ENCODE assay signal across 17 cellular contexts in genomic region chr18:35510071-35511010, GRCh38. TPM values are rescaled to one million over a fixed set of nuclear protein-coding genes. Genes with fewer than 3 reads are reported as not detected.
DNase-seq lines count a peak whose midpoint lies in the region; ATAC-seq, FAIRE-seq and TF ChIP-seq lines count a peak whose summit lies in the region.
"Had no signal": no experiment of that assay in that cellular context is flagged by ENCODE, and none has a peak within 500 bp of the region (broad histone marks: within the 10 kb centered on the region; RNA-seq: fewer than 3 reads in every experiment).

No MANE protein-coding gene starts in this region.

- in situ Hi-C loops in GM13977 (cut with MboI; ENCODE audit: low pct_unique_long_range_greater_than_20kb, low sequenced_read_pairs, unreplicated experiment) = no loop called here

- H3K9me3 ChIP-seq in PC-3 (ENCODE audit: low read length) = no peaks in the 10 kb centered on the region
- H3K9me3 ChIP-seq in astrocyte (ENCODE audit: insufficient read depth, low read depth, low read length) = no peaks in the 10 kb centered on the region
- H3K9me3 ChIP-seq: Peyer's patch had no signal

- ATAC-seq in PC-3 (peak; percentile 62), left lobe of liver (no peak)
- no peak for ATAC-seq in stimulated activated memory B cell treated with anti-CD40 and anti-IgM and Interleukin-4, amounts not matched to agents 10 μg/mL and 1 μg/mL and 100 μg/mL, for 72 hours
- no peak for ATAC-seq in effector memory CD8-positive, alpha-beta T cell (replicated peaks)

- no peak overlapping the region for H3K4me3 Mint-ChIP-seq in astrocyte (ENCODE audit: unreplicated experiment)
- no peak overlapping the region for H3K4me3 Mint-ChIP-seq in stimulated activated memory B cell treated with anti-CD40 and anti-IgM and Interleukin-4, amounts not matched to agents 10 μg/mL and 1 μg/mL and 100 μg/mL, for 72 hours
- no peak overlapping the region for H3K4me3 Mint-ChIP-seq in effector memory CD8-positive, alpha-beta T cell
- H3K4me3 Mint-ChIP-seq: CD8-positive, alpha-beta memory T cell; HFFc6 had no signal

- no peaks in the 10 kb centered on the region for H3F3A ChIP-seq in PC-3 (ENCODE audit: low read length, unreplicated experiment)

- H4K20me1 ChIP-seq in PC-3 (ENCODE audit: low read length) (no peaks in the 10 kb centered on the region), astrocyte (ENCODE audit: insufficient read depth, low read length) (no peaks in the 10 kb centered on the region)

- no peaks in the 10 kb centered on the region for H3K36me3 Mint-ChIP-seq in astrocyte (ENCODE audit: low read depth, unreplicated experiment)
- H3K36me3 Mint-ChIP-seq in stimulated activated memory B cell treated with anti-CD40 and anti-IgM and Interleukin-4, amounts not matched to agents 10 μg/mL and 1 μg/mL and 100 μg/mL, for 72 hours = peaks cover 5% of the 10 kb centered on the region
- no peaks in the 10 kb centered on the region for H3K36me3 Mint-ChIP-seq in effector memory CD8-positive, alpha-beta T cell (ENCODE audit: insufficient read depth)
- H3K36me3 Mint-ChIP-seq: CD8-positive, alpha-beta memory T cell had no signal

- H3K27me3 ChIP-seq in PC-3 (ENCODE audit: low read length) (no peaks in the 10 kb centered on the region), astrocyte (ENCODE audit: insufficient read depth, low read length) (no peaks in the 10 kb centered on the region)
- H3K27me3 ChIP-seq: Peyer's patch had no signal

- CTCF ChIA-PET in PC-3 (lab: Charles Lee) = no interaction called here

- H3K4me1 ChIP-seq in PC-3 (ENCODE audit: insufficient read depth, low read length) (no peaks in the 10 kb centered on the region), astrocyte (ENCODE audit: insufficient read depth, low read length) (peaks cover 32% of the 10 kb centered on the region)
- H3K4me1 ChIP-seq: Peyer's patch had no signal

- peaks cover 23% of the 10 kb centered on the region for H3K4me1 Mint-ChIP-seq in astrocyte (ENCODE audit: low read depth, unreplicated experiment)
- peaks cover 21% of the 10 kb centered on the region for H3K4me1 Mint-ChIP-seq in stimulated activated memory B cell treated with anti-CD40 and anti-IgM and Interleukin-4, amounts not matched to agents 10 μg/mL and 1 μg/mL and 100 μg/mL, for 72 hours
- H3K4me1 Mint-ChIP-seq in effector memory CD8-positive, alpha-beta T cell (ENCODE audit: low read depth in 2 of 2) = no peaks in the 10 kb centered on the region
- H3K4me1 Mint-ChIP-seq: CD8-positive, alpha-beta memory T cell had no signal

- no peak for TF ChIP-seq CTCF in PC-3 (conservative IDR thresholded peaks at IDR 0.05; ENCODE audit: low read depth, low read length)
- TF ChIP-seq CTCF in astrocyte (IDR thresholded peaks at IDR 0.05; ENCODE audit: insufficient read depth, low read depth, low read length) = no peak
- TF ChIP-seq CTCF in GM13977 (IDR thresholded peaks at IDR 0.05; ENCODE audit: extremely low read depth, insufficient read depth, missing control alignments) = no peak

- POLR2A ChIA-PET in PC-3 (lab: Charles Lee; ENCODE audit: unreplicated experiment) = no interaction called here

- H3K27me3 Mint-ChIP-seq in astrocyte (ENCODE audit: low read depth, unreplicated experiment) = peaks cover 3% of the 10 kb centered on the region
- no peaks in the 10 kb centered on the region for H3K27me3 Mint-ChIP-seq in stimulated activated memory B cell treated with anti-CD40 and anti-IgM and Interleukin-4, amounts not matched to agents 10 μg/mL and 1 μg/mL and 100 μg/mL, for 72 hours
- peaks cover 0 to 5% of the 10 kb centered on the region in 2 donors for H3K27me3 Mint-ChIP-seq in effector memory CD8-positive, alpha-beta T cell

- H3K9me3 Mint-ChIP-seq in astrocyte (ENCODE audit: unreplicated experiment) = peaks cover 2% of the 10 kb centered on the region
- peaks cover 4% of the 10 kb centered on the region for H3K9me3 Mint-ChIP-seq in stimulated activated memory B cell treated with anti-CD40 and anti-IgM and Interleukin-4, amounts not matched to agents 10 μg/mL and 1 μg/mL and 100 μg/mL, for 72 hours
- H3K9me3 Mint-ChIP-seq in effector memory CD8-positive, alpha-beta T cell = no peaks in the 10 kb centered on the region
- H3K9me3 Mint-ChIP-seq: CD8-positive, alpha-beta memory T cell; HFFc6 had no signal

- FAIRE-seq in astrocyte (lab: Jason Lieb, UNC) = no peak

- H2AFZ ChIP-seq in PC-3 (ENCODE audit: low read length) (no peak overlapping the region), astrocyte (ENCODE audit: low read depth, low read length) (no peak overlapping the region)

- intact Hi-C loops in PC-3 (cut with micrococcal nuclease) = loop anchor here (10.0 kb wide), 1 partner anchor 64 kb away; no protein-coding TSS in a partner anchor

- no peak overlapping the region for H3K9ac ChIP-seq in PC-3 (ENCODE audit: low read length)
- no peak overlapping the region for H3K9ac ChIP-seq in astrocyte (ENCODE audit: low read length)

- no peaks in the 10 kb centered on the region for H3K36me3 ChIP-seq in PC-3 (ENCODE audit: low read depth, low read length)
- no peaks in the 10 kb centered on the region for H3K36me3 ChIP-seq in astrocyte (ENCODE audit: insufficient read depth, low read length)
- H3K36me3 ChIP-seq: Peyer's patch had no signal

- H3K79me2 ChIP-seq in PC-3 (ENCODE audit: low read length) (no peaks in the 10 kb centered on the region), astrocyte (ENCODE audit: insufficient read depth, low read length) (no peaks in the 10 kb centered on the region)

- no peaks in the 10 kb centered on the region for H3K9me2 ChIP-seq in PC-3 (replicated peaks; ENCODE audit: low read length)

- DNase-seq in PC-3 (no peak), astrocyte (ENCODE audit: low read depth) (no peak), left lobe of liver (ENCODE audit: low spot score) (peak; percentile 19), GM13977 (ENCODE audit: low spot score) (no peak)
- DNase-seq in activated T-cell treated with anti-CD3 and anti-CD28 coated beads, Interleukin-2, amount 50 U/mL, for 48 hours = no peak
- no peak for DNase-seq in effector memory CD8-positive, alpha-beta T cell
- DNase-seq: CD8-positive, alpha-beta memory T cell; DMS 273 treated with DMSO at 0.1 percent for 48 hours; HFFc6; KBM-7; NCI-H1048; NCI-H146; NCI-H446; NCI-H774; Peyer's patch; SHP77 treated with DMSO at 0.1 percent for 48 hours had no signal

- no TSS peak for BruUV-seq in PC-3 (replicated peaks; lab: Mats Ljungman, UMichigan)

- H3K4me3 ChIP-seq in PC-3 (ENCODE audit: low read length) (no peak overlapping the region), astrocyte (ENCODE audit: insufficient read depth, low read depth, low read length) (no peak overlapping the region)
- H3K4me3 ChIP-seq: Peyer's patch had no signal

- no peak overlapping the region for H3K27ac ChIP-seq in PC-3 (ENCODE audit: low read length)
- peak overlapping the region; percentile 26 for H3K27ac ChIP-seq in astrocyte (ENCODE audit: low read depth, low read length)
- H3K27ac ChIP-seq: Peyer's patch had no signal

- H3K27ac Mint-ChIP-seq in astrocyte (ENCODE audit: unreplicated experiment) = no peak overlapping the region
- H3K27ac Mint-ChIP-seq in stimulated activated memory B cell treated with anti-CD40 and anti-IgM and Interleukin-4, amounts not matched to agents 10 μg/mL and 1 μg/mL and 100 μg/mL, for 72 hours = peak overlapping the region; percentile 86
- no peak overlapping the region for H3K27ac Mint-ChIP-seq in effector memory CD8-positive, alpha-beta T cell
- H3K27ac Mint-ChIP-seq: HFFc6 had no signal

- H3K4me2 ChIP-seq in PC-3 (ENCODE audit: low read length) = no peak overlapping the region
- H3K4me2 ChIP-seq in astrocyte (ENCODE audit: low read length) = no peak overlapping the region

RNA-seq across cellular contexts. Expression of gene INO80C, which starts 12.6 kb away (rescaled TPM):
- total RNA-seq in PC-3 (2014; rRNA removed) (6.8 and 16.1 TPM in 2 replicates), astrocyte (21.1 and 24.6 TPM in 2 replicates), left lobe of liver (9.5 TPM)
